1 cellular context compared by ENCODE assay signal in genomic region chr13:30685987-30686386, GRCh38.
TF ChIP-seq lines count a peak whose summit lies in the region.

No MANE protein-coding gene starts in this region.

TF ChIP-seq in HEK293, 187 proteins besides CTCF, POLR2A, EP300 and RAD21 (continued from another document):
- TF ChIP-seq ZBTB44 (tag by site-specific recombination; IDR thresholded peaks at IDR 0.05), result no peak
- peak; percentile 73 for TF ChIP-seq SCRT2 (tag by site-specific recombination; IDR thresholded peaks at IDR 0.05)
- no peak for TF ChIP-seq FEZF1 (tag by site-specific recombination; IDR thresholded peaks at IDR 0.05)
- no peak for TF ChIP-seq ZNF157 (tag by site-specific recombination; IDR thresholded peaks at IDR 0.05)
- TF ChIP-seq ZNF626 (tag by site-specific recombination; IDR thresholded peaks at IDR 0.05), result no peak
- TF ChIP-seq ZSCAN23 (tag by site-specific recombination; IDR thresholded peaks at IDR 0.05), result no peak
- TF ChIP-seq SCRT1 (tag by site-specific recombination; IDR thresholded peaks at IDR 0.05; ENCODE audit: borderline replicate concordance), result 0 out of 2 replicates have a peak, but pooled peaks have one; percentile 30
- TF ChIP-seq MEIS1 (CRISPR knock-in tag; IDR thresholded peaks at IDR 0.05; ENCODE audit: borderline replicate concordance), result no peak
- TF ChIP-seq ZNF148 (tag by site-specific recombination; IDR thresholded peaks at IDR 0.05; ENCODE audit: borderline replicate concordance), result no peak
- TF ChIP-seq SETDB1 (IDR thresholded peaks at IDR 0.05; ENCODE audit: insufficient read length, low read length), result peak; percentile 75
- no peak for TF ChIP-seq ZBTB48 (tag by site-specific recombination; IDR thresholded peaks at IDR 0.05)
